22 cellular contexts compared by ENCODE assay signal in genomic region chr3:102332205-102332604, GRCh38.
"Had no signal": no experiment of that assay in that cellular context is flagged by ENCODE, and none has a peak within 500 bp of the region (broad histone marks: within the 10 kb centered on the region; RNA-seq: fewer than 3 reads in every experiment).

No MANE protein-coding gene starts in this region.

- DNase-seq: activated B cell treated with CpG ODN at 0.5 μM for 24 hours; activated CD4-positive, alpha-beta T cell treated with anti-CD3 and anti-CD28 coated beads for 1 hour; activated CD4-positive, alpha-beta T cell treated with anti-CD3 and anti-CD28 coated beads, Interleukin-2, amount 10 ng/mL, durations not matched to agents 24 days and 14 days; activated CD4-positive, alpha-beta T cell treated with anti-CD3 and anti-CD28 coated beads, Interleukin-2, amount 50 U/mL, for 48 hours; activated CD8-positive, alpha-beta memory T cell treated with anti-CD3 and anti-CD28 coated beads, Interleukin-2, amount 10 ng/mL, durations not matched to agents 7 days and 5 days; activated effector memory CD4-positive, alpha-beta T cell treated with Interleukin-2 at 50 U/mL for 16 hours; activated naive CD4-positive, alpha-beta T cell; activated T-cell treated with anti-CD3 and anti-CD28 coated beads, Interleukin-2, amount 50 U/mL, for 24 hours; aorta; Karpas-422; NCI-H1105 treated with DMSO at 0.1 percent for 48 hours; NCI-H1436 treated with DMSO at 0.1 percent for 48 hours; NCI-H187 treated with DMSO at 0.1 percent for 48 hours; NCI-H2081 treated with DMSO at 0.1 percent for 48 hours; NCI-H446 treated with DMSO at 0.1 percent for 48 hours; NCI-H524 treated with DMSO at 0.1 percent for 48 hours; NCI-H748 treated with DMSO at 0.1 percent for 48 hours; SHP77 treated with DMSO at 0.1 percent for 48 hours had no signal

- H3K27ac Mint-ChIP-seq: activated B cell treated with CpG ODN at 0.5 μM for 24 hours; activated CD4-positive, alpha-beta T cell treated with anti-CD3 and anti-CD28 coated beads, Interleukin-2, amount 10 ng/mL, durations not matched to agents 24 days and 14 days; activated CD8-positive, alpha-beta memory T cell treated with anti-CD3 and anti-CD28 coated beads, Interleukin-2, amount 10 ng/mL, durations not matched to agents 7 days and 5 days; activated naive CD4-positive, alpha-beta T cell treated with anti-CD3 and anti-CD28 coated beads, Interleukin-2, amount 50 U/mL, for 24 hours; activated T-cell treated with anti-CD3 and anti-CD28 coated beads, Interleukin-2, amount 50 U/mL, for 24 hours; activated T-helper 1 cell treated with anti-CD3 and anti-CD28 coated beads, Interleukin-12 subunit alpha, Interleukin-12 subunit beta, Interleukin-2, Interleukin-4 antibody, amounts not matched to agents 30 ng/mL and 10 ng/mL and 1 ng/mL, durations not matched to agents 14 hours and 24 hours and 36 hours; T-helper 1 cell treated with Interleukin-12 subunit alpha and Interleukin-12 subunit beta and Interleukin-4 antibody, amounts not matched to agents 30 μg/mL and 1 μg/mL, for 36 hours had no signal

- H3K36me3 Mint-ChIP-seq: activated CD8-positive, alpha-beta memory T cell treated with anti-CD3 and anti-CD28 coated beads, Interleukin-2, amount 10 ng/mL, durations not matched to agents 7 days and 5 days; activated naive CD4-positive, alpha-beta T cell treated with anti-CD3 and anti-CD28 coated beads, Interleukin-2, amount 50 U/mL, for 24 hours had no signal

- H3K9me3 Mint-ChIP-seq: activated B cell treated with CpG ODN at 0.5 μM for 24 hours; activated CD4-positive, alpha-beta T cell treated with anti-CD3 and anti-CD28 coated beads, Interleukin-2, amount 10 ng/mL, durations not matched to agents 24 days and 14 days; activated naive CD4-positive, alpha-beta T cell treated with anti-CD3 and anti-CD28 coated beads, Interleukin-2, amount 50 U/mL, for 24 hours; activated T-cell treated with anti-CD3 and anti-CD28 coated beads, Interleukin-2, amount 50 U/mL, for 24 hours; activated T-helper 1 cell treated with anti-CD3 and anti-CD28 coated beads, Interleukin-12 subunit alpha, Interleukin-12 subunit beta, Interleukin-2, Interleukin-4 antibody, amounts not matched to agents 30 ng/mL and 10 ng/mL and 1 ng/mL, durations not matched to agents 14 hours and 24 hours and 36 hours; T-helper 1 cell treated with Interleukin-12 subunit alpha and Interleukin-12 subunit beta and Interleukin-4 antibody, amounts not matched to agents 30 μg/mL and 1 μg/mL, for 36 hours had no signal

- H3K4me3 ChIP-seq: K562 had no signal

- H3K4me1 Mint-ChIP-seq: activated B cell treated with CpG ODN at 0.5 μM for 24 hours; activated CD4-positive, alpha-beta T cell treated with anti-CD3 and anti-CD28 coated beads, Interleukin-2, amount 10 ng/mL, durations not matched to agents 24 days and 14 days; activated CD8-positive, alpha-beta memory T cell treated with anti-CD3 and anti-CD28 coated beads, Interleukin-2, amount 10 ng/mL, durations not matched to agents 7 days and 5 days; activated naive CD4-positive, alpha-beta T cell treated with anti-CD3 and anti-CD28 coated beads, Interleukin-2, amount 50 U/mL, for 24 hours had no signal

- FAIRE-seq: K562 had no signal

- H3K27me3 Mint-ChIP-seq: activated B cell treated with CpG ODN at 0.5 μM for 24 hours; activated T-cell treated with anti-CD3 and anti-CD28 coated beads, Interleukin-2, amount 50 U/mL, for 24 hours had no signal

- H3K4me3 Mint-ChIP-seq: activated B cell treated with CpG ODN at 0.5 μM for 24 hours; activated CD4-positive, alpha-beta T cell treated with anti-CD3 and anti-CD28 coated beads, Interleukin-2, amount 10 ng/mL, durations not matched to agents 24 days and 14 days; activated CD8-positive, alpha-beta memory T cell treated with anti-CD3 and anti-CD28 coated beads, Interleukin-2, amount 10 ng/mL, durations not matched to agents 7 days and 5 days; activated naive CD4-positive, alpha-beta T cell treated with anti-CD3 and anti-CD28 coated beads, Interleukin-2, amount 50 U/mL, for 24 hours; activated T-cell treated with anti-CD3 and anti-CD28 coated beads, Interleukin-2, amount 50 U/mL, for 24 hours; activated T-helper 1 cell treated with anti-CD3 and anti-CD28 coated beads, Interleukin-12 subunit alpha, Interleukin-12 subunit beta, Interleukin-2, Interleukin-4 antibody, amounts not matched to agents 30 ng/mL and 10 ng/mL and 1 ng/mL, durations not matched to agents 14 hours and 24 hours and 36 hours; T-helper 1 cell treated with Interleukin-12 subunit alpha and Interleukin-12 subunit beta and Interleukin-4 antibody, amounts not matched to agents 30 μg/mL and 1 μg/mL, for 36 hours had no signal
